In genomic region chr6:41895300-41896233, GRCh38 we compare ENCODE assay signal across 9 cellular contexts. TPM values are rescaled to one million over a fixed set of nuclear protein-coding genes. Genes with fewer than 3 reads are reported as not detected.
A peak's percentile ranks its signal among the peaks of the same experiment; 100 is the strongest.
DNase-seq lines count a peak whose midpoint lies in the region; ATAC-seq, FAIRE-seq and TF ChIP-seq lines count a peak whose summit lies in the region.
"Had no signal": no experiment of that assay in that cellular context is flagged by ENCODE, and none has a peak within 500 bp of the region (broad histone marks: within the 10 kb centered on the region; RNA-seq: fewer than 3 reads in every experiment).

Gene USP49 (minus strand): TSS chr6:41895375. CDS start chr6:41806983, 88,392 bp downstream.

- TF ChIP-seq POLR2A in GM12878 (IDR thresholded peaks at IDR 0.05; ENCODE audit: low read depth, low read length): peak; percentile 75
- TF ChIP-seq POLR2A in gastrocnemius medialis (IDR thresholded peaks at IDR 0.05): peak in 1 of 2 donors; percentile 41

- H3K79me2 ChIP-seq in GM12878 (ENCODE audit: control insufficient read depth, insufficient read depth, low read length): peaks cover 2% of the 10 kb centered on the region; the same call in 1 of the 2 replicates

- WGBS in GM12878 (ENCODE audit: insufficient coverage, insufficient replicate concordance, low lambda C conversion rate, missing lambda C conversion rate): 1% methylated on average over 28 of the region's 55 CpGs
- no CpG with 5 or more reads among the region's 55 CpGs for WGBS in iPS DF 6.9 (ENCODE audit: insufficient coverage, insufficient read length)

- peak within 1 kb of the TSS; percentile 85 for H2AFZ ChIP-seq in GM12878 (ENCODE audit: control insufficient read depth, low read depth, low read length)

- peak within 1 kb of the TSS; percentile 100 for H3K4me2 ChIP-seq in GM12878 (ENCODE audit: control insufficient read depth, insufficient read depth)

- H3K9me3 ChIP-seq in GM12878 (replicated peaks; ENCODE audit: control insufficient read depth, insufficient read depth, low read length) (no peaks in the 10 kb centered on the region), iPS DF 6.9 (ENCODE audit: control insufficient read depth, insufficient read depth, low read length) (no peaks in the 10 kb centered on the region), gastrocnemius medialis (no peaks in the 10 kb centered on the region)

- H4K20me1 ChIP-seq in GM12878 (ENCODE audit: control insufficient read depth, insufficient read depth): no peaks in the 10 kb centered on the region

- no TSS peak for BruUV-seq in GM12878 (replicated peaks; lab: Mats Ljungman, UMichigan)

- H3K27ac ChIP-seq in 22Rv1 (peak within 1 kb of the TSS; percentile 71), GM12878 (ENCODE audit: control insufficient read depth, insufficient read depth) (peak within 1 kb of the TSS; percentile 90), iPS DF 6.9 (ENCODE audit: low read length) (no peak within 1 kb of the TSS), gastrocnemius medialis (peak within 1 kb of the TSS; percentile 84 to 91 (median 86))

- H3K4me1 ChIP-seq in GM12878 (ENCODE audit: control insufficient read depth, insufficient read depth, low read length) (peaks cover 6% of the 10 kb centered on the region; the same call in 1 of the 2 replicates), iPS DF 6.9 (ENCODE audit: control insufficient read depth, insufficient read depth, low read length) (peaks cover 3% of the 10 kb centered on the region; the same call in 1 of the 2 replicates), gastrocnemius medialis (peaks cover 8 to 22% of the 10 kb centered on the region in 2 donors)

- SMC1A ChIA-PET in GM12878 (lab: Charles Lee; ENCODE audit: uncharacterized antibody, unreplicated experiment): interaction anchor here (0.7 to 2.2 kb wide), 13 partner anchors 9 to 209 kb away, joined by 3 to 15 read pairs (median 4); partner anchors contain the start of genes BYSL and MED20

- POLR2A ChIA-PET in GM12878 (lab: Charles Lee): interaction anchor here (0.6 to 1.8 kb wide), 14 partner anchors 10 to 851 kb away, joined by 3 to 9 read pairs (median 4); partner anchors contain the start of genes BYSL, MED20, TAF8 and TBCC

- H3K4me3 ChIP-seq in GM12878 (peak within 1 kb of the TSS; percentile 89), iPS DF 6.9 (ENCODE audit: low read length) (peak within 1 kb of the TSS; percentile 76; the same call in 1 of the 2 replicates), gastrocnemius medialis (peak within 1 kb of the TSS; percentile 69 to 91 (median 76))

- H3K27me3 ChIP-seq in GM12878 (replicated peaks in 1 of 2; ENCODE audit: control insufficient read depth in 2 of 2, insufficient read depth in 2 of 2, low read length in 1 of 2): no peaks in the 10 kb centered on the region
- no peaks in the 10 kb centered on the region for H3K27me3 ChIP-seq in iPS DF 6.9 (ENCODE audit: control insufficient read depth, insufficient read depth, low read length)
- H3K27me3 ChIP-seq in gastrocnemius medialis: no peaks in the 10 kb centered on the region

- no peak for TF ChIP-seq EP300 in GM12878 (IDR thresholded peaks at IDR 0.05; ENCODE audit: borderline replicate concordance in 1 of 2, control insufficient read depth in 1 of 2, low read depth in 2 of 2, low read length in 2 of 2)

- ATAC-seq in GM18519 (IDR thresholded peaks at IDR 0.05; ENCODE audit: low FRiP score, unreplicated experiment) (peak; percentile 57), HG03039 (IDR thresholded peaks at IDR 0.05; ENCODE audit: unreplicated experiment) (peak; percentile 80), GM12878 (peak; percentile 96), gastrocnemius medialis (peak; percentile 96 to 97)

- no peak for TF ChIP-seq CTCF in 22Rv1 (IDR thresholded peaks at IDR 0.05)
- no peak for TF ChIP-seq CTCF in GM12878 (IDR thresholded peaks at IDR 0.05 in 2 of 3, conservative IDR thresholded peaks at IDR 0.05 in 1 of 3; ENCODE audit: control insufficient read depth in 2 of 3, extremely low read depth in 1 of 3, insufficient read depth in 1 of 3, low read depth in 3 of 3, low read length in 3 of 3)
- no peak for TF ChIP-seq CTCF in gastrocnemius medialis (IDR thresholded peaks at IDR 0.05 in 4 of 5, conservative IDR thresholded peaks at IDR 0.05 in 1 of 5)

- no peak for TF ChIP-seq RAD21 in GM12878 (IDR thresholded peaks at IDR 0.05; ENCODE audit: insufficient read depth, low read depth, low read length)

- peak; percentile 73 for FAIRE-seq in GM12878 (lab: Jason Lieb, UNC)
- FAIRE-seq: A204.1 had no signal

- H3K9ac ChIP-seq in GM12878 (ENCODE audit: control insufficient read depth, insufficient read depth, low read length): peak within 1 kb of the TSS; percentile 80

- intact Hi-C loops in GM12878 (cut with micrococcal nuclease; ENCODE audit: unreplicated experiment): loop anchor here (1.0 to 5.0 kb wide), 4 partner anchors 26 to 108 kb away; partner anchors contain the start of genes BYSL, CCND3, MED20 and TOMM6
- intact Hi-C loops in gastrocnemius medialis (cut with DNase I; ENCODE audit: low total_unique reads): loop anchor here (1.0 kb wide), 3 partner anchors 26 to 108 kb away; partner anchors contain the start of genes BYSL, CCND3, MED20 and TOMM6

- RAD21 ChIA-PET in GM12878 (lab: Charles Lee; ENCODE audit: unreplicated experiment): interaction anchor here (0.9 to 2.2 kb wide), 7 partner anchors 25 to 156 kb away, joined by 3 to 10 read pairs (median 5); partner anchors contain the start of genes BYSL, MED20 and TOMM6

- DNase-seq in NCI-H2081 (lab: John Stamatoyannopoulos, UW) (peak; percentile 87 to 90), T1000 (lab: John Stamatoyannopoulos, UW) (peak; percentile 73), GM12878 (ENCODE audit: low read depth, low spot score) (peak; percentile 65), iPS DF 6.9 (ENCODE audit: low read depth, low spot score) (peak; percentile 67), gastrocnemius medialis (peak; percentile 83 to 84)

- CTCF ChIA-PET in GM12878 (lab: Yijun Ruan, JAX): interaction anchor here (0.8 to 4.9 kb wide), 13 partner anchors 8 to 148 kb away, joined by 3 to 31 read pairs (median 4); partner anchors contain the start of genes BYSL and MED20

- no peaks in the 10 kb centered on the region for H3K36me3 ChIP-seq in GM12878 (ENCODE audit: control insufficient read depth in 2 of 2, insufficient read depth in 2 of 2, low read length in 1 of 2)
- H3K36me3 ChIP-seq in iPS DF 6.9 (ENCODE audit: control insufficient read depth, insufficient read depth, low read length): no peaks in the 10 kb centered on the region
- H3K36me3 ChIP-seq in gastrocnemius medialis: no peaks in the 10 kb centered on the region

- in situ Hi-C loops in GM12878 (cut with MboI) (no loop called here), gastrocnemius medialis (cut with MboI; ENCODE audit: low sequenced_read_pairs in 4 of 4) (no loop called here)

TF ChIP-seq in GM12878, 131 proteins besides CTCF, POLR2A, EP300 and RAD21 (continues in another document):
- TF ChIP-seq ESRRA (IDR thresholded peaks at IDR 0.05; ENCODE audit: low read length) (no peak), NR2C2 (IDR thresholded peaks at IDR 0.05; ENCODE audit: borderline replicate concordance, control insufficient read depth, insufficient read length, low read depth) (no peak), RCOR1 (conservative IDR thresholded peaks at IDR 0.05; ENCODE audit: low read depth, low read length) (no peak), STAT1 (conservative IDR thresholded peaks at IDR 0.05) (no peak), STAT3 (IDR thresholded peaks at IDR 0.05; ENCODE audit: low read depth, low read length) (no peak), BACH1 (IDR thresholded peaks at IDR 0.05; ENCODE audit: borderline replicate concordance) (no peak; the same call in 1 of the 2 replicates), ASH2L (IDR thresholded peaks at IDR 0.05; ENCODE audit: borderline replicate concordance, low read depth) (0 out of 2 replicates have a peak, but pooled peaks have one; percentile 51)
- TF ChIP-seq, protein P1, sequence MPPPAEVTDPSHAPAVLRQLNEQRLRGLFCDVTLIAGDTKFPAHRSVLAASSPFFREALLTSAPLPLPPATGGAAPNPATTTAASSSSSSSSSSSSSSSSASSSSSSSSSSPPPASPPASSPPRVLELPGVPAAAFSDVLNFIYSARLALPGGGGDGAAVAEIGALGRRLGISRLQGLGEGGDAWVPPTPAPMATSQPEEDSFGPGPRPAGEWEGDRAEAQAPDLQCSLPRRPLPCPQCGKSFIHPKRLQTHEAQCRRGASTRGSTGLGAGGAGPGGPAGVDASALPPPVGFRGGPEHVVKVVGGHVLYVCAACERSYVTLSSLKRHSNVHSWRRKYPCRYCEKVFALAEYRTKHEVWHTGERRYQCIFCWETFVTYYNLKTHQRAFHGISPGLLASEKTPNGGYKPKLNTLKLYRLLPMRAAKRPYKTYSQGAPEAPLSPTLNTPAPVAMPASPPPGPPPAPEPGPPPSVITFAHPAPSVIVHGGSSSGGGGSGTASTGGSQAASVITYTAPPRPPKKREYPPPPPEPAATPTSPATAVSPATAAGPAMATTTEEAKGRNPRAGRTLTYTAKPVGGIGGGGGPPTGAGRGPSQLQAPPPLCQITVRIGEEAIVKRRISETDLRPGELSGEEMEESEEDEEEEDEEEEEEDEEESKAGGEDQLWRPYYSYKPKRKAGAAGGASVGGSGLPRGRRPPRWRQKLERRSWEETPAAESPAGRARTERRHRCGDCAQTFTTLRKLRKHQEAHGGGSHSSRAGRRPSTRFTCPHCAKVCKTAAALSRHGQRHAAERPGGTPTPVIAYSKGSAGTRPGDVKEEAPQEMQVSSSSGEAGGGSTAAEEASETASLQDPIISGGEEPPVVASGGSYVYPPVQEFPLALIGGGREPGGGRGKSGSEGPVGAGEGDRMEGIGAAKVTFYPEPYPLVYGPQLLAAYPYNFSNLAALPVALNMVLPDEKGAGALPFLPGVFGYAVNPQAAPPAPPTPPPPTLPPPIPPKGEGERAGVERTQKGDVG (CRISPR knock-in tag; IDR thresholded peaks at IDR 0.05): no peak

RNA-seq across cellular contexts. Expression of gene USP49, which starts in this region (rescaled TPM):
- 17.4 and 19.9 TPM in 2 replicates for total RNA-seq in GM12878 (2013; cell fraction: nucleolus; rRNA removed)
- total RNA-seq in GM12878 (2014; rRNA removed) (2.7 and 3.4 TPM in 2 replicates), GM12878 (2014; rRNA removed; fragmentation: Illumina TruSeq; extraction: Trizol) (5.2 and 5.4 TPM in 2 replicates), GM12878 (2021) (7.7 TPM in 2 replicates), gastrocnemius medialis (1 to 10 TPM in 2 of 4 donors, under 1 TPM in 2; 0.27 to 2.8 (median 1.1) TPM)
- 2.8 TPM for polyA plus RNA-seq in GM12878 (2011; ENCODE audit: low read depth)
- polyA plus RNA-seq in GM12878 (2011; rRNA removed) (6.5 and 7.6 TPM in 2 replicates), GM12878 (2014; fragmentation: Illumina TruSeq; extraction: Trizol) (7.6 and 9.2 TPM in 2 replicates), GM12878 (2014; fragmentation: Nextera tagmentation; extraction: Ambion mirVana) (1 to 10 TPM; 1.0 TPM), GM12878 (2014; rRNA removed) (6.0 and 6.8 TPM in 2 replicates), GM12878 (2016; fragmentation: Nextera tagmentation; extraction: Ambion mirVana) (1 to 10 TPM; 3.2 TPM)
- polyA plus RNA-seq in GM12878 (2011; cell fraction: cytosol; rRNA removed): 4.2 and 4.9 TPM in 2 replicates
- 10.3 and 12.3 TPM in 2 replicates for polyA plus RNA-seq in GM12878 (2011; cell fraction: nucleus; rRNA removed)
- 4.1 and 5.8 TPM in 2 replicates for polyA plus RNA-seq in GM12878 (2012)
- polyA minus RNA-seq in GM12878 (2011; rRNA and poly(A)+ RNA removed): 4.3 and 5.5 TPM in 2 replicates
- 1.9 and 3.0 TPM in 2 replicates for polyA minus RNA-seq in GM12878 (2011; cell fraction: cytosol; rRNA and poly(A)+ RNA removed)
- polyA minus RNA-seq in GM12878 (2011; cell fraction: nucleus; rRNA and poly(A)+ RNA removed): 4.0 and 5.3 TPM in 2 replicates
